22 cellular contexts compared by ENCODE assay signal in genomic region chr6:109237986-109238329, GRCh38.
A peak's percentile ranks its signal among the peaks of the same experiment; 100 is the strongest.
DNase-seq lines count a peak whose midpoint lies in the region; ATAC-seq, FAIRE-seq and TF ChIP-seq lines count a peak whose summit lies in the region.
"Had no signal": no experiment of that assay in that cellular context is flagged by ENCODE, and none has a peak within 500 bp of the region (broad histone marks: within the 10 kb centered on the region; RNA-seq: fewer than 3 reads in every experiment).

No MANE protein-coding gene starts in this region.

- peak overlapping the region; percentile 90 for H3K27ac Mint-ChIP-seq in T-helper 2 cell treated with Interferon-gamma antibody and Interleukin-4, amounts not matched to agents 5 μg/mL and 100 μg/mL, for 36 hours

- no peak overlapping the region for H2AK5ac ChIP-seq in trophoblast cell (ENCODE audit: low read length)

- no peaks in the 10 kb centered on the region for H3K79me2 ChIP-seq in K562 (ENCODE audit: control insufficient read depth, insufficient read depth, low read length)
- H3K79me2 ChIP-seq in trophoblast cell (ENCODE audit: control insufficient read depth, insufficient read depth, low read length, poor library complexity), result no peaks in the 10 kb centered on the region

- H2AFZ ChIP-seq in K562 (ENCODE audit: low read depth, low read length), result peak overlapping the region; percentile 92; the same call in 1 of the 2 replicates
- H2AFZ ChIP-seq in trophoblast cell (ENCODE audit: insufficient read depth, low read length, poor library complexity), result no peak overlapping the region
- H2AFZ ChIP-seq: PC-9 had no signal

- H3K36me3 Mint-ChIP-seq in T-helper 2 cell treated with Interferon-gamma antibody and Interleukin-4, amounts not matched to agents 5 μg/mL and 100 μg/mL, for 36 hours (ENCODE audit: low read depth), result peaks cover 6% of the 10 kb centered on the region

- H3K4ac ChIP-seq in trophoblast cell (ENCODE audit: low read depth, low read length), result no peak overlapping the region

- TF ChIP-seq POLR2A in K562 (conservative IDR thresholded peaks at IDR 0.05), result no peak

- peak overlapping the region in 7 of 11 experiments; percentile 31 to 79 (median 54); a peak in 15 of 22 replicates for H3K4me2 ChIP-seq in BLaER1 treated with 17β-estradiol and CSF1 and Interleukin-3, amounts not matched to agents 10 nM and 100 nM
- no peak overlapping the region; the same call in 1 of the 2 replicates for H3K4me2 ChIP-seq in K562 (ENCODE audit: insufficient read depth, low read length)
- H3K4me2 ChIP-seq in trophoblast cell (ENCODE audit: low read length), result no peak overlapping the region
- H3K4me2 ChIP-seq: PC-9 had no signal

- WGBS in K562 (ENCODE audit: insufficient coverage, low coverage, missing lambda C conversion rate), result 57% methylated on average over 10 of the region's 11 CpGs
- no CpG with 5 or more reads among the region's 11 CpGs for WGBS in trophoblast cell (ENCODE audit: extremely low coverage, insufficient coverage, insufficient read length)
- 90 to 93% methylated on average over 11 of the region's 11 CpGs for WGBS in heart right ventricle, 2 donors

- no peaks in the 10 kb centered on the region for H3K36me3 ChIP-seq in BLaER1 treated with 17β-estradiol and CSF1 and Interleukin-3, amounts not matched to agents 10 nM and 100 nM
- no peaks in the 10 kb centered on the region for H3K36me3 ChIP-seq in K562 (ENCODE audit: control insufficient read depth, insufficient read depth, low read length)
- H3K36me3 ChIP-seq in neutrophil, result no peaks in the 10 kb centered on the region
- no peaks in the 10 kb centered on the region for H3K36me3 ChIP-seq in trophoblast cell (ENCODE audit: control insufficient read depth in 1 of 2, insufficient read depth in 2 of 2, low read length in 2 of 2)
- no peaks in the 10 kb centered on the region for H3K36me3 ChIP-seq in heart right ventricle

- POLR2A ChIA-PET in K562 (lab: Yijun Ruan, JAX), result interaction anchor here (1.0 kb wide), 1 partner anchor 146 kb away, joined by 3 read pairs; no protein-coding TSS in a partner anchor

- H3K27me3 Mint-ChIP-seq in T-helper 2 cell treated with Interferon-gamma antibody and Interleukin-4, amounts not matched to agents 5 μg/mL and 100 μg/mL, for 36 hours (ENCODE audit: low read depth), result peaks cover 2% of the 10 kb centered on the region

- DNase-seq in T-helper 2 cell treated with Interferon-gamma antibody and Interleukin-4, amounts not matched to agents 5 μg/mL and 100 μg/mL, for 36 hours (ENCODE audit: low spot score), result no peak
- DNase-seq in T-helper 2 cell, result no peak
- no peak for DNase-seq in K562 (ENCODE audit: extremely low read depth in 1 of 4, low spot score in 3 of 4)
- no peak for DNase-seq in trophoblast cell
- no peak for DNase-seq in activated T-cell treated with anti-CD3 and anti-CD28 coated beads for 4 hours
- DNase-seq in heart right ventricle, result no peak
- DNase-seq: 8988T, DMS53, GDM1, H7, NCI-H1092, NCI-H1436 treated with DMSO at 0.1 percent for 48 hours, NCI-H1930, NCI-H510A, NCI-H748 treated with DMSO at 0.1 percent for 48 hours, PC-9, RPMI8226 had no signal

- H4K12ac ChIP-seq in trophoblast cell (ENCODE audit: low read depth, low read length), result no peak overlapping the region

- H3K27ac ChIP-seq in BLaER1 treated with 17β-estradiol and CSF1 and Interleukin-3, amounts not matched to agents 10 nM and 100 nM, result peak overlapping the region in 6 of 11 experiments; percentile 14 to 82 (median 68); a peak in 8 of 22 replicates
- H3K27ac ChIP-seq in K562 (ENCODE audit: extremely low read depth, low read depth, low read length) (peak overlapping the region; percentile 93), neutrophil (peak overlapping the region; percentile 70), trophoblast cell (ENCODE audit: low read depth, low read length) (no peak overlapping the region), heart right ventricle (peak overlapping the region in 1 of 10 donors; percentile 54)
- H3K27ac ChIP-seq: C4-2B, PC-9 had no signal

- H3K9ac ChIP-seq in BLaER1 treated with 17β-estradiol and CSF1 and Interleukin-3, amounts not matched to agents 10 nM and 100 nM, result 0 out of 22 replicates have a peak overlapping the region, but pooled peaks of 1 of the 11 experiments have one; percentile 56
- H3K9ac ChIP-seq in K562 (ENCODE audit: insufficient read depth in 1 of 2, low read depth in 2 of 2, low read length in 2 of 2) (peak overlapping the region; percentile 19 to 63; a peak in 2 of 4 replicates), trophoblast cell (ENCODE audit: low read length) (no peak overlapping the region)

- no peaks in the 10 kb centered on the region for H3K27me3 ChIP-seq in BLaER1 treated with 17β-estradiol and CSF1 and Interleukin-3, amounts not matched to agents 10 nM and 100 nM
- H3K27me3 ChIP-seq in K562 (ENCODE audit: control insufficient read depth in 2 of 2, insufficient read depth in 2 of 2, low read length in 2 of 2) (no peaks in the 10 kb centered on the region), neutrophil (no peaks in the 10 kb centered on the region), trophoblast cell (ENCODE audit: insufficient read depth, low read length) (no peaks in the 10 kb centered on the region), heart right ventricle (no peaks in the 10 kb centered on the region)

- no peak overlapping the region for H2BK12ac ChIP-seq in trophoblast cell (ENCODE audit: low read length)

- BruUV-seq in K562 (replicated peaks; lab: Mats Ljungman, UMichigan), result no TSS peak

- no peak overlapping the region for H3K4me3 Mint-ChIP-seq in T-helper 2 cell treated with Interferon-gamma antibody and Interleukin-4, amounts not matched to agents 5 μg/mL and 100 μg/mL, for 36 hours

- intact Hi-C loops in K562 (cut with micrococcal nuclease), result loop anchor here (1.0 to 5.0 kb wide), 3 partner anchors 49 to 141 kb away; partner anchors contain the start of gene CEP57L1
- intact Hi-C loops in heart right ventricle (cut with DNase I), result no loop called here

- no peak for TF ChIP-seq EP300 in K562 (IDR thresholded peaks at IDR 0.05; ENCODE audit: low read length)

- no peak for ATAC-seq in K562
- ATAC-seq in heart right ventricle, result no peak

- no peak for TF ChIP-seq RAD21 in K562 (CRISPR knock-in tag; conservative IDR thresholded peaks at IDR 0.05 in 1 of 2, IDR thresholded peaks at IDR 0.05 in 1 of 2)

- no peak overlapping the region for H4K91ac ChIP-seq in trophoblast cell (ENCODE audit: low read depth, low read length)

- no peak overlapping the region for H3K4me3 ChIP-seq in BLaER1 treated with 17β-estradiol and CSF1 and Interleukin-3, amounts not matched to agents 10 nM and 100 nM
- no peak overlapping the region for H3K4me3 ChIP-seq in K562
- H3K4me3 ChIP-seq in neutrophil (ENCODE audit: low read depth in 1 of 2, low read length in 1 of 2), result peak overlapping the region; percentile 36 to 46
- no peak overlapping the region for H3K4me3 ChIP-seq in trophoblast cell (ENCODE audit: low read depth, low read length)
- H3K4me3 ChIP-seq in heart right ventricle, result no peak overlapping the region
- H3K4me3 ChIP-seq: PC-9 had no signal

- H3K9me1 ChIP-seq in K562 (ENCODE audit: control insufficient read depth, insufficient read depth, low read length), result no peaks in the 10 kb centered on the region

- H3K9me3 ChIP-seq in BLaER1 treated with 17β-estradiol and CSF1 and Interleukin-3, amounts not matched to agents 10 nM and 100 nM (replicated peaks in 1 of 11), result peaks cover 0 to 32% (median 15%) of the 10 kb centered on the region in 11 experiments; a peak in 12 of 22 replicates
- peaks cover 4% of the 10 kb centered on the region; the same call in 1 of the 2 replicates for H3K9me3 ChIP-seq in K562 (replicated peaks; ENCODE audit: control insufficient read depth, insufficient read depth, low read depth, low read length)
- H3K9me3 ChIP-seq in neutrophil, result no peaks in the 10 kb centered on the region
- no peaks in the 10 kb centered on the region for H3K9me3 ChIP-seq in trophoblast cell (ENCODE audit: insufficient read depth, low read depth, low read length)
- H3K9me3 ChIP-seq in heart right ventricle, result no peaks in the 10 kb centered on the region

- H4K20me1 ChIP-seq in BLaER1 treated with 17β-estradiol and CSF1 and Interleukin-3, amounts not matched to agents 10 nM and 100 nM, result no peaks in the 10 kb centered on the region
- no peaks in the 10 kb centered on the region for H4K20me1 ChIP-seq in K562 (replicated peaks; ENCODE audit: control insufficient read depth, insufficient read depth, low read length)

- CTCF ChIA-PET in K562 (lab: Yijun Ruan, JAX; ENCODE audit: low intra/inter-chr PET ratio), result no interaction called here

- in situ Hi-C loops in K562 (cut with MboI), result no loop called here

- no peak overlapping the region for H2BK120ac ChIP-seq in trophoblast cell (ENCODE audit: insufficient read depth, low read length, poor library complexity)

- H3K79me1 ChIP-seq in trophoblast cell (ENCODE audit: low read length), result no peaks in the 10 kb centered on the region

- no peak overlapping the region for H3K23ac ChIP-seq in trophoblast cell (ENCODE audit: low read length)

- peaks cover 24 to 72% (median 50%) of the 10 kb centered on the region in 10 experiments for H3K4me1 ChIP-seq in BLaER1 treated with 17β-estradiol and CSF1 and Interleukin-3, amounts not matched to agents 10 nM and 100 nM
- H3K4me1 ChIP-seq in K562 (replicated peaks in 1 of 2; ENCODE audit: control insufficient read depth in 2 of 2, insufficient read depth in 2 of 2, low read length in 2 of 2) (peaks cover 21 to 71% of the 10 kb centered on the region in 2 experiments), neutrophil (ENCODE audit: control insufficient read depth in 1 of 2, insufficient read depth in 1 of 2, low read depth in 1 of 2, low read length in 1 of 2) (peaks cover 59 to 66% of the 10 kb centered on the region in 2 experiments), trophoblast cell (ENCODE audit: control insufficient read depth in 1 of 2, insufficient read depth in 2 of 2, low read length in 2 of 2) (no peaks in the 10 kb centered on the region), heart right ventricle (peaks cover 0 to 60% (median 17%) of the 10 kb centered on the region in 9 donors)

- H3K9me3 Mint-ChIP-seq in T-helper 2 cell treated with Interferon-gamma antibody and Interleukin-4, amounts not matched to agents 5 μg/mL and 100 μg/mL, for 36 hours, result peaks cover 7% of the 10 kb centered on the region

- TF ChIP-seq CTCF in K562 (IDR thresholded peaks at IDR 0.05 in 2 of 3, conservative IDR thresholded peaks at IDR 0.05 in 1 of 3; ENCODE audit: insufficient read depth in 2 of 3, low read depth in 1 of 3, low read length in 3 of 3), result no peak
- TF ChIP-seq CTCF in neutrophil (IDR thresholded peaks at IDR 0.05), result no peak
- TF ChIP-seq CTCF in heart right ventricle (IDR thresholded peaks at IDR 0.05), result no peak

- H3K4me1 Mint-ChIP-seq in T-helper 2 cell treated with Interferon-gamma antibody and Interleukin-4, amounts not matched to agents 5 μg/mL and 100 μg/mL, for 36 hours (ENCODE audit: low read depth), result peaks cover 25% of the 10 kb centered on the region

- no peak overlapping the region for H3K14ac ChIP-seq in trophoblast cell (ENCODE audit: low read length)

- no peak overlapping the region for H4K8ac ChIP-seq in trophoblast cell (ENCODE audit: low read depth, low read length)

- no peak overlapping the region for H2BK5ac ChIP-seq in trophoblast cell (ENCODE audit: low read depth, low read length, poor library complexity)

- no peak overlapping the region for H3K18ac ChIP-seq in trophoblast cell (ENCODE audit: low read length)

- FAIRE-seq in K562 (lab: Jason Lieb, UNC), result no peak
- FAIRE-seq: D721Med, GM19239 had no signal

TF ChIP-seq in K562, 482 proteins besides CTCF, POLR2A, EP300 and RAD21 (continues in another document):
- no peak for TF ChIP-seq CC2D1A (IDR thresholded peaks at IDR 0.05)

Comparison
In these comparisons a context has a peak if more than half of its experiments do, and no peak if none do; other contexts are left out.
1. H3K4me2 ChIP-seq: peak in BLaER1 treated with 17β-estradiol and CSF1 and Interleukin-3, amounts not matched to agents 10 nM and 100 nM (7 of 11); none in K562 (single experiment) and trophoblast cell (single experiment).
2. H3K4me3 ChIP-seq: peak in neutrophil (2 of 2); none in BLaER1 treated with 17β-estradiol and CSF1 and Interleukin-3, amounts not matched to agents 10 nM and 100 nM (0 of 10), K562 (single experiment), trophoblast cell (single experiment) and heart right ventricle (0 of 10).